Comparison of ENCODE assay signal across 26 cellular contexts in genomic region chr22:32758866-32759385, GRCh38. TPM values are rescaled to one million over a fixed set of nuclear protein-coding genes. Genes with fewer than 3 reads are reported as not detected.
"Had no signal": no experiment of that assay in that cellular context is flagged by ENCODE, and none has a peak within 500 bp of the region (broad histone marks: within the 10 kb centered on the region; RNA-seq: fewer than 3 reads in every experiment).

No MANE protein-coding gene starts in this region.

- H3K27ac ChIP-seq: body of pancreas, Peyer's patch, RWPE1, SJCRH30 had no signal

- H3K9me3 ChIP-seq: body of pancreas, Peyer's patch, SJCRH30 had no signal

- FAIRE-seq: bronchial epithelial cell had no signal

- H3K36me3 ChIP-seq: Peyer's patch, SJCRH30 had no signal

- H3K4me3 Mint-ChIP-seq: activated CD8-positive, alpha-beta T cell treated with anti-CD3 and anti-CD28 coated beads, Interleukin-2, amount 10 ng/mL, durations not matched to agents 7 days and 5 days had no signal

- H3K27me3 ChIP-seq: body of pancreas, Peyer's patch, SJCRH30 had no signal

- H3K4me3 ChIP-seq: body of pancreas, Peyer's patch, SJCRH30 had no signal

- H3K27ac Mint-ChIP-seq: activated CD8-positive, alpha-beta T cell treated with anti-CD3 and anti-CD28 coated beads, Interleukin-2, amount 10 ng/mL, durations not matched to agents 7 days and 5 days had no signal

- DNase-seq: activated CD4-positive, alpha-beta T cell treated with anti-CD3 and anti-CD28 coated beads for 4 hours; activated CD8-positive, alpha-beta memory T cell treated with anti-CD3 and anti-CD28 coated beads, Interleukin-2, amount 50 U/mL, for 48 hours; activated CD8-positive, alpha-beta T cell treated with anti-CD3 and anti-CD28 coated beads, Interleukin-2, amount 10 ng/mL, durations not matched to agents 7 days and 5 days; activated naive CD4-positive, alpha-beta T cell treated with anti-CD3 and anti-CD28 coated beads, Interleukin-2, amount 50 U/mL, for 16 hours; activated T-cell treated with anti-CD3 and anti-CD28 coated beads, Interleukin-2, amount 50 U/mL, for 1 hour; aorta; body of pancreas; central memory CD4-positive, alpha-beta T cell; Kasumi-1; KBM-7; NCI-H1092; NCI-H1417; NCI-H1930; NCI-H2171 treated with DMSO at 0.1 percent for 48 hours; NCI-H226; NCI-H526; NCI-H774; NK-92 treated with Interleukin-12 subunit alpha and Interleukin-12 subunit beta, amount 100 ng/mL, for 24 hours; OCI-M1; Peyer's patch; Right ventricle myocardium superior; SJCRH30; SW 1271 had no signal

- H3K4me1 ChIP-seq: body of pancreas had no signal

RNA-seq across cellular contexts. Expression of gene TIMP3, which starts 42.6 kb away (rescaled TPM):
- total RNA-seq: activated CD8-positive, alpha-beta T cell treated with anti-CD3 and anti-CD28 coated beads, Interleukin-2, amount 10 ng/mL, durations not matched to agents 7 days and 5 days; T-helper 1 cell treated with Interleukin-12 subunit alpha and Interleukin-12 subunit beta and Interleukin-4 antibody, amounts not matched to agents 30 ng/mL and 1 ng/mL, for 36 hours had no signal
